8 cellular contexts compared by ENCODE assay signal in the genomic region with DNA sequence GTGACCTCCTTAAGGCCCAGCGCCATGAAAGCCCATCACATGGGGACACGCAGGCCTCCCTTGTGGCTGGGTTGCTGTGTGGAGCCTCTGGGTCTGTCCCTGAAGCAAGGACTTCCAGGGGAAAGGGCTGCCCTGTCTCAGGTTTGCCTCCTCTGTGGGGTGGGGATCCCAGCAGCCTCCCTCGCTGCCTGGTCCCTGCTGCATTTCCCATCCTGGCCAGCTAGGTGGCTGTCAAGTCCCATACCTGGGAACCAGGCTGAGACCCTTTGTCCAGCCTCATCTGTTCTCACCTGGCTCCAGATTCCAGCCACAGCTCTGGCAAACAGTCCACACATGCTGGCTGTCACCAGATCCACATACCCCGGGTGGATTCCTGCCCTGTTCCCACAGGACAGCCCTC. TPM values are rescaled to one million over a fixed set of nuclear protein-coding genes. Genes with fewer than 3 reads are reported as not detected.
A peak's percentile ranks its signal among the peaks of the same experiment; 100 is the strongest.
DNase-seq lines count a peak whose midpoint lies in the region; ATAC-seq and TF ChIP-seq lines count a peak whose summit lies in the region.
"Not testable (repeated sequence)": the region's sequence is repeated elsewhere in the genome, so short reads cannot be mapped to it uniquely, and the experiment has no call there.

No MANE protein-coding gene starts in this region.

- POLR2A ChIA-PET in A673 (lab: Charles Lee; ENCODE audit: low non-redundant PET): not testable (repeated sequence)

- intact Hi-C loops in A673 (cut with micrococcal nuclease; ENCODE audit: unreplicated experiment): not testable (repeated sequence)

- not testable (repeated sequence) for H3K27me3 ChIP-seq in A673 (replicated peaks; ENCODE audit: insufficient read depth, low read depth, low read length, poor library complexity); iPS DF 6.9 (ENCODE audit: control insufficient read depth, insufficient read depth, low read length); osteoblast (ENCODE audit: insufficient read depth, low read length)

- CTCF ChIA-PET in A673 (lab: Charles Lee): not testable (repeated sequence)

- ATAC-seq in HG02885 (IDR thresholded peaks at IDR 0.05; ENCODE audit: poor library complexity, unreplicated experiment): peak; percentile 34
- ATAC-seq in SK-N-SH treated with all-trans-retinoic acid at 6 μM for 48 hours: peak; percentile 63

- H4K20me1 ChIP-seq in osteoblast (ENCODE audit: insufficient read depth, low read length): not testable (repeated sequence)

- not testable (repeated sequence) for H3K9me3 ChIP-seq in A673 (ENCODE audit: low read depth, low read length, poor library complexity, severe bottlenecking); iPS DF 6.9 (ENCODE audit: control insufficient read depth, insufficient read depth, low read length); osteoblast (ENCODE audit: low read depth, low read length)

- not testable (repeated sequence) for H3K4me3 ChIP-seq in A673 (ENCODE audit: low read depth, low read length, poor library complexity, severe bottlenecking); GM12875 (ENCODE audit: low read depth, low read length); iPS DF 6.9 (ENCODE audit: low read length); osteoblast (ENCODE audit: insufficient read depth, low read length)

- not testable (repeated sequence) for BruUV-seq in A673 (replicated peaks; lab: Mats Ljungman, UMichigan)

- not testable (repeated sequence) for H3K4me2 ChIP-seq in osteoblast (ENCODE audit: insufficient read depth, low read length)

- DNase-seq in A673 (ENCODE audit: low spot score): not testable (repeated sequence)
- DNase-seq in NCI-H146 treated with DMSO at 0.1 percent for 48 hours (lab: John Stamatoyannopoulos, UW; ENCODE audit: unreplicated experiment) (peak; percentile 8), cerebellar cortex (ENCODE audit: low spot score) (peak; percentile 25), iPS DF 6.9 (ENCODE audit: low read depth, low spot score) (peak; percentile 61), osteoblast (ENCODE audit: insufficient read length, low spot score, missing footprints) (peak; percentile 66)

- not testable (repeated sequence) for H3K4me1 ChIP-seq in A673 (ENCODE audit: insufficient read depth, low read length, poor library complexity, severe bottlenecking); iPS DF 6.9 (ENCODE audit: control insufficient read depth, insufficient read depth, low read length); osteoblast (ENCODE audit: insufficient read depth, low read length)

- TF ChIP-seq CTCF in A673 (conservative IDR thresholded peaks at IDR 0.05; ENCODE audit: low read depth, low read length) (0 out of 2 replicates have a peak, but pooled peaks have one; percentile 19), GM12875 (IDR thresholded peaks at IDR 0.05; ENCODE audit: borderline replicate concordance, insufficient read depth, low read depth, low read length) (peak; percentile 44; the same call in 1 of the 2 replicates)
- TF ChIP-seq CTCF in osteoblast (IDR thresholded peaks at IDR 0.05; ENCODE audit: extremely low read depth, low read depth, low read length): not testable (repeated sequence)

- WGBS in iPS DF 6.9 (ENCODE audit: insufficient coverage, insufficient read length): no CpG with 5 or more reads among the region's 4 CpGs

- H2AFZ ChIP-seq in osteoblast (ENCODE audit: low read length): not testable (repeated sequence)

- H3K79me2 ChIP-seq in osteoblast (ENCODE audit: insufficient read depth, low read length): not testable (repeated sequence)

- not testable (repeated sequence) for H3K27ac ChIP-seq in A673 (ENCODE audit: low read depth, low read length, poor library complexity, severe bottlenecking); iPS DF 6.9 (ENCODE audit: low read length); osteoblast (ENCODE audit: low read depth, low read length)

- H3K36me3 ChIP-seq in A673 (ENCODE audit: insufficient read depth, low read length, poor library complexity, severe bottlenecking); iPS DF 6.9 (ENCODE audit: control insufficient read depth, insufficient read depth, low read length); osteoblast (ENCODE audit: insufficient read depth, low read length): not testable (repeated sequence)

RNA-seq across cellular contexts. Expression of gene MAT1A, which starts 32.7 kb away (rescaled TPM):
- not detected in 2 replicates for total RNA-seq in A673 (2021)
- not detected in 2 replicates for total RNA-seq in osteoblast

RNA-seq across cellular contexts. Expression of gene ANXA11, which starts 51.5 kb away (rescaled TPM):
- 118 and 119 TPM in 2 replicates for total RNA-seq in A673 (2021)
- total RNA-seq in osteoblast: 112 and 113 TPM in 2 replicates
